Comparison of ENCODE assay signal across 8 cellular contexts in genomic region chr10:72340510-72340895, GRCh38. TPM values are rescaled to one million over a fixed set of nuclear protein-coding genes. Genes with fewer than 3 reads are reported as not detected.
DNase-seq lines count a peak whose midpoint lies in the region; ATAC-seq, FAIRE-seq and TF ChIP-seq lines count a peak whose summit lies in the region.

No MANE protein-coding gene starts in this region.

- H3K36me3 ChIP-seq in mammary epithelial cell (ENCODE audit: insufficient read depth, low read length): peaks cover 14% of the 10 kb centered on the region

- intact Hi-C loops in mammary epithelial cell (cut with micrococcal nuclease) (no loop called here), left colon (cut with DNase I, micrococcal nuclease) (loop anchor here in 1 of 2 donors (10.0 kb wide), 1 partner anchor 216 kb away; no protein-coding TSS in a partner anchor)

- CTCF ChIA-PET in WTC11 (lab: Charles Lee) (interaction anchor here (0.6 to 1.4 kb wide), 4 partner anchors 8 to 214 kb away, joined by 3 to 9 read pairs (median 6); no protein-coding TSS in a partner anchor), mammary epithelial cell (lab: Charles Lee; ENCODE audit: low non-redundant PET) (interaction anchor here (0.6 kb wide), 1 partner anchor 224 kb away, joined by 5 read pairs; no protein-coding TSS in a partner anchor)

- POLR2A ChIA-PET in WTC11 (lab: Charles Lee): no interaction called here

- peaks cover 9% of the 10 kb centered on the region for H3K36me3 Mint-ChIP-seq in WTC11

- no peaks in the 10 kb centered on the region for H3K9me3 Mint-ChIP-seq in WTC11

- peaks cover 15% of the 10 kb centered on the region for H3K79me2 ChIP-seq in mammary epithelial cell (ENCODE audit: insufficient read depth, low read length)

- H3K9ac ChIP-seq in mammary epithelial cell (ENCODE audit: insufficient read depth, low read length): no peak overlapping the region

- no peaks in the 10 kb centered on the region for H3K27me3 ChIP-seq in mammary epithelial cell (ENCODE audit: insufficient read depth, low read length)

- H3K4me3 ChIP-seq in mammary epithelial cell (replicated peaks in 1 of 3; ENCODE audit: insufficient read depth in 1 of 3, low read depth in 2 of 3, low read length in 3 of 3): no peak overlapping the region

- no peaks in the 10 kb centered on the region for H3K27me3 Mint-ChIP-seq in WTC11 (ENCODE audit: low read depth)

- FAIRE-seq in D721Med (lab: Jason Lieb, UNC): no peak

- DNase-seq in D721Med (ENCODE audit: insufficient read length, low spot score) (peak; percentile 64), HUDEP-2 (lab: John Stamatoyannopoulos, UW; ENCODE audit: unreplicated experiment in 76 of 76) (peak in 63 of 76 experiments; percentile 13 to 84 (median 62)), WTC11 (ENCODE audit: low spot score) (peak; percentile 90), mammary epithelial cell (no peak), left colon (peak in 1 of 2 donors; percentile 76), NCI-H1092 (lab: John Stamatoyannopoulos, UW) (no peak)
- peak; percentile 61 for DNase-seq in stimulated activated CD8-positive, alpha-beta memory T cell treated with anti-CD3 and anti-CD28 coated beads, Interleukin-15, amount 100 ng/mL, for 24 hours (ENCODE audit: low read depth)

- H3K4me1 ChIP-seq in mammary epithelial cell (ENCODE audit: insufficient read depth, low read length): peaks cover 25% of the 10 kb centered on the region

- WGBS in mammary epithelial cell (ENCODE audit: low coverage, missing lambda C conversion rate): 35% methylated on average over 9 of the region's 15 CpGs

- TF ChIP-seq CTCF in D721Med (IDR thresholded peaks at IDR 0.05; ENCODE audit: insufficient read depth, missing control alignments) (peak; percentile 74), WTC11 (IDR thresholded peaks at IDR 0.05) (peak; percentile 95), mammary epithelial cell (conservative IDR thresholded peaks at IDR 0.05 in 1 of 2, IDR thresholded peaks at IDR 0.05 in 1 of 2; ENCODE audit: extremely low read depth in 1 of 2, insufficient read depth in 1 of 2, low read depth in 1 of 2, low read length in 2 of 2) (peak; percentile 96)

- dilution Hi-C loops in mammary epithelial cell (cut with HindIII; ENCODE audit: low sequenced_read_pairs): loop anchor here (10.0 to 25.0 kb wide), 3 partner anchors 106 to 378 kb away; partner anchors contain the start of gene CHST3

- H2AFZ ChIP-seq in mammary epithelial cell (ENCODE audit: low read depth, low read length): no peak overlapping the region

- in situ Hi-C loops in mammary epithelial cell (cut with MboI; ENCODE audit: low sequenced_read_pairs in 2 of 2): loop anchor here (25.0 kb wide), 2 partner anchors 203 to 428 kb away; no protein-coding TSS in a partner anchor

- no peaks in the 10 kb centered on the region for H3K4me1 Mint-ChIP-seq in WTC11

- H4K20me1 ChIP-seq in mammary epithelial cell (ENCODE audit: insufficient read depth, low read length): no peaks in the 10 kb centered on the region

- no peak overlapping the region for H3K4me2 ChIP-seq in mammary epithelial cell (ENCODE audit: insufficient read depth, low read depth, low read length)

- H3K27ac ChIP-seq in mammary epithelial cell (ENCODE audit: insufficient read depth, low read depth, low read length): no peak overlapping the region

- BruUV-seq in mammary epithelial cell (replicated peaks; lab: Mats Ljungman, UMichigan): no TSS peak

- H3K27ac Mint-ChIP-seq in WTC11: no peak overlapping the region; the same call in 1 of the 2 replicates

- no peak overlapping the region for H3K4me3 Mint-ChIP-seq in WTC11

- ATAC-seq in WTC11 (peak; percentile 88), left colon (peak; percentile 52), HG03175 (IDR thresholded peaks at IDR 0.05; ENCODE audit: unreplicated experiment) (no peak)

- H3K9me3 ChIP-seq in mammary epithelial cell (replicated peaks; ENCODE audit: insufficient read depth, low read length): no peaks in the 10 kb centered on the region

TF ChIP-seq in WTC11, 78 proteins besides CTCF, POLR2A, EP300 and RAD21:
- peak; percentile 45; the same call in 1 of the 2 replicates for TF ChIP-seq MAX (CRISPR knock-in tag; IDR thresholded peaks at IDR 0.05)
- TF ChIP-seq ZNF138 (CRISPR knock-in tag; conservative IDR thresholded peaks at IDR 0.05): no peak
- TF ChIP-seq ZNF121 (CRISPR knock-in tag; IDR thresholded peaks at IDR 0.05): 0 out of 2 replicates have a peak, but pooled peaks have one; percentile 40
- peak; percentile 53 for TF ChIP-seq HMGXB4 (CRISPR knock-in tag; IDR thresholded peaks at IDR 0.05)
- TF ChIP-seq ZBTB21 (CRISPR knock-in tag; IDR thresholded peaks at IDR 0.05; ENCODE audit: borderline replicate concordance): no peak
- TF ChIP-seq TEAD1 (CRISPR knock-in tag; IDR thresholded peaks at IDR 0.05): 0 out of 2 replicates have a peak, but pooled peaks have one; percentile 19
TF ChIP-seq in WTC11: peak in this region for 4.

RNA-seq across cellular contexts. Expression of gene DNAJB12, which starts 14.2 kb away (rescaled TPM):
- total RNA-seq in WTC11 (2021): 19.3 to 21.6 TPM (median 20.0 TPM) in 3 replicates
- 10 to 100 TPM; 57.7 to 98.4 TPM for total RNA-seq in mammary epithelial cell
- polyA plus RNA-seq in mammary epithelial cell: 58.9 TPM
- polyA minus RNA-seq in mammary epithelial cell: 60.1 TPM
- total RNA-seq in left colon: 10 to 100 TPM; 36.9 to 38.5 TPM

Comparison
In these comparisons a context has a peak if more than half of its experiments do, and no peak if none do; other contexts are left out.
1. DNase-seq: peak in D721Med (single experiment), HUDEP-2 (63 of 76), WTC11 (single experiment) and stimulated activated CD8-positive, alpha-beta memory T cell treated with anti-CD3 and anti-CD28 coated beads, Interleukin-15, amount 100 ng/mL, for 24 hours (single experiment); none in mammary epithelial cell (single experiment) and NCI-H1092 (single experiment).
2. Peak in every context shown above with its lines, with median percentiles within 50 percentile points of each other: CTCF ChIP-seq.